Comparison of ENCODE assay signal across 25 cellular contexts in the genomic region with DNA sequence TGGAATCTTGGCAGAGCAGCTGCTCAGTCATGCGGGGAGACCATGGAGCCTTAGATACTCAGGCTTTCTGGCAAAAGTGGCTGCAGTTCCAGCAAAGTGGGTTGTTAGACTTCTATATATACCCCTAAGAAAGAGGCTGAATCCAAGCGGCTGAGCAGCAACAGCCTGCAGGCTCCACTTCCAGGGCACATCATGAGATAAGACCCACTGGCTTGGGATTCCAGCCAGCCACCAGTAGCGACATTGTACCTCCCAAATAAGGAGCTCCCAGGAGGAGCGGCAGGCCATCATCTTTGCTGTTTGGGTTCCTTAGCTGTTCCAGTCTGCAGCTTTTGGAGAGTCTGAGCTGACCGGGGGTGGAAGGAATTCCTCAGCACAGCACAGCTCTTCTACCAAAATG.
DNase-seq lines count a peak whose midpoint lies in the region; ATAC-seq and TF ChIP-seq lines count a peak whose summit lies in the region.
"Had no signal": no experiment of that assay in that cellular context is flagged by ENCODE, and none has a peak within 500 bp of the region (broad histone marks: within the 10 kb centered on the region; RNA-seq: fewer than 3 reads in every experiment).

No MANE protein-coding gene starts in this region.

- H3K27ac Mint-ChIP-seq in CD4-positive, alpha-beta memory T cell, result no peak overlapping the region
- H3K27ac Mint-ChIP-seq: B cell; CD8-positive, alpha-beta memory T cell had no signal

- H3K4me1 ChIP-seq in heart right ventricle, result peaks cover 0 to 12% (median 0%) of the 10 kb centered on the region in 9 donors
- H3K4me1 ChIP-seq in thyroid gland, result peaks cover 29 to 40% of the 10 kb centered on the region in 2 donors
- no peaks in the 10 kb centered on the region for H3K4me1 ChIP-seq in CD4-positive, alpha-beta memory T cell (ENCODE audit: insufficient read depth, low read length)
- H3K4me1 ChIP-seq in esophagus squamous epithelium, result no peaks in the 10 kb centered on the region

- H3K27me3 Mint-ChIP-seq in CD4-positive, alpha-beta memory T cell, result peaks cover 1% of the 10 kb centered on the region in 2 donors
- H3K27me3 Mint-ChIP-seq: B cell; CD8-positive, alpha-beta memory T cell had no signal

- H3K36me3 ChIP-seq in heart right ventricle (no peaks in the 10 kb centered on the region), thyroid gland (no peaks in the 10 kb centered on the region), esophagus squamous epithelium (no peaks in the 10 kb centered on the region)
- no peaks in the 10 kb centered on the region for H3K36me3 ChIP-seq in CD4-positive, alpha-beta memory T cell (ENCODE audit: insufficient read depth, low read length)
- H3K36me3 ChIP-seq: MG63 had no signal

- H3K27me3 ChIP-seq in heart right ventricle (no peaks in the 10 kb centered on the region), thyroid gland (no peaks in the 10 kb centered on the region), esophagus squamous epithelium (no peaks in the 10 kb centered on the region)
- no peaks in the 10 kb centered on the region for H3K27me3 ChIP-seq in CD4-positive, alpha-beta memory T cell (ENCODE audit: insufficient read depth, low read length)
- H3K27me3 ChIP-seq: MG63 had no signal

- DNase-seq in DMS79 treated with DMSO at 0.1 percent for 48 hours (lab: John Stamatoyannopoulos, UW) (peak; percentile 15), DMS79 (lab: John Stamatoyannopoulos, UW) (no peak), heart right ventricle (peak in 1 of 2 donors; percentile 24), left lobe of liver (ENCODE audit: low spot score) (no peak), thyroid gland (peak; percentile 91 to 93), cortex of kidney (lab: John Stamatoyannopoulos, UW) (no peak), esophagus squamous epithelium (lab: John Stamatoyannopoulos, UW) (no peak)
- DNase-seq in CD4-positive, alpha-beta memory T cell, result no peak
- DNase-seq: CD8-positive, alpha-beta memory T cell; DMS153; HCEC 1CT; IMR-90; KG1; MG63; NCI-H1105 treated with DMSO at 0.1 percent for 48 hours; NCI-H146; NCI-H1930; NCI-H2107; NCI-H446; NCI-H524 treated with DMSO at 0.1 percent for 48 hours; NCI-H774 had no signal

- WGBS in heart right ventricle, 2 donors, result 31 to 46% methylated on average over 5 of the region's 5 CpGs
- 39 to 71% methylated on average over 3 to 5 of the region's 5 CpGs for WGBS in thyroid gland, 2 donors
- WGBS in esophagus squamous epithelium, 2 donors, result 60 to 94% methylated on average over 1 to 4 of the region's 5 CpGs

- CTCF ChIA-PET in CD4-positive, alpha-beta memory T cell (lab: Charles Lee; ENCODE audit: partially characterized antibody), result no interaction called here

- H3K9me3 ChIP-seq in heart right ventricle (peaks cover 0 to 32% (median 3%) of the 10 kb centered on the region in 11 donors), thyroid gland (no peaks in the 10 kb centered on the region), esophagus squamous epithelium (peaks cover 0 to 3% (median 0%) of the 10 kb centered on the region in 3 donors)
- no peaks in the 10 kb centered on the region for H3K9me3 ChIP-seq in CD4-positive, alpha-beta memory T cell (ENCODE audit: control insufficient read depth in 1 of 2, low read length in 2 of 2)
- H3K9me3 ChIP-seq: MG63 had no signal

- no peak overlapping the region for H3K4me3 ChIP-seq in heart right ventricle
- H3K4me3 ChIP-seq in thyroid gland (replicated peaks in 1 of 3), result no peak overlapping the region
- H3K4me3 ChIP-seq in CD4-positive, alpha-beta memory T cell (ENCODE audit: low read length in 2 of 2), result no peak overlapping the region
- no peak overlapping the region for H3K4me3 ChIP-seq in esophagus squamous epithelium
- H3K4me3 ChIP-seq: GM12878, MG63 had no signal

- H3K9me3 Mint-ChIP-seq in CD4-positive, alpha-beta memory T cell, result peaks cover 5 to 41% (median 11%) of the 10 kb centered on the region in 8 donors

- TF ChIP-seq CTCF in heart right ventricle (IDR thresholded peaks at IDR 0.05) (no peak), thyroid gland (IDR thresholded peaks at IDR 0.05) (no peak), esophagus squamous epithelium (IDR thresholded peaks at IDR 0.05) (no peak)

- H3K36me3 Mint-ChIP-seq in CD4-positive, alpha-beta memory T cell, result no peaks in the 10 kb centered on the region
- H3K36me3 Mint-ChIP-seq: CD8-positive, alpha-beta memory T cell had no signal

- TF ChIP-seq POLR2A in thyroid gland (IDR thresholded peaks at IDR 0.05) (peak in 1 of 2 donors; percentile 31), esophagus squamous epithelium (IDR thresholded peaks at IDR 0.05) (no peak)

- peak in 6 of 8 donors; percentile 44 to 74 (median 60) for ATAC-seq in heart right ventricle
- peak; percentile 24 for ATAC-seq in left lobe of liver
- ATAC-seq: GM12878 had no signal

- no peak overlapping the region for H3K4me3 Mint-ChIP-seq in CD4-positive, alpha-beta memory T cell
- H3K4me3 Mint-ChIP-seq: B cell; CD8-positive, alpha-beta memory T cell had no signal

- H3K27ac ChIP-seq in heart right ventricle, result peak overlapping the region in 1 of 10 donors; percentile 4
- peak overlapping the region; percentile 90 to 97 (median 92) for H3K27ac ChIP-seq in thyroid gland
- no peak overlapping the region for H3K27ac ChIP-seq in CD4-positive, alpha-beta memory T cell (ENCODE audit: low read depth, low read length)
- H3K27ac ChIP-seq in esophagus squamous epithelium, result no peak overlapping the region
- H3K27ac ChIP-seq: 22Rv1, C4-2B had no signal

- intact Hi-C loops in heart right ventricle (cut with DNase I) (no loop called here), thyroid gland (cut with DNase I) (no loop called here), esophagus squamous epithelium (cut with DNase I) (no loop called here)
- intact Hi-C loops in CD4-positive, alpha-beta memory T cell (cut with micrococcal nuclease), result no loop called here

- no peaks in the 10 kb centered on the region for H3K4me1 Mint-ChIP-seq in CD4-positive, alpha-beta memory T cell
- H3K4me1 Mint-ChIP-seq: B cell; CD8-positive, alpha-beta memory T cell had no signal

- POLR2A ChIA-PET in CD4-positive, alpha-beta memory T cell (lab: Charles Lee; ENCODE audit: partially characterized antibody), result no interaction called here

Comparison
In these comparisons a context has a peak if more than half of its experiments do, and no peak if none do; other contexts are left out.
1. DNase-seq: peak in DMS79 treated with DMSO at 0.1 percent for 48 hours (single experiment) and thyroid gland (2 of 2); none in DMS79 (single experiment), left lobe of liver (single experiment), CD4-positive, alpha-beta memory T cell (0 of 5), cortex of kidney (single experiment) and esophagus squamous epithelium (single experiment).
2. H3K27ac ChIP-seq: peak in thyroid gland (3 of 3); none in CD4-positive, alpha-beta memory T cell (single experiment) and esophagus squamous epithelium (0 of 4).